11 cellular contexts compared by ENCODE assay signal in the genomic region with DNA sequence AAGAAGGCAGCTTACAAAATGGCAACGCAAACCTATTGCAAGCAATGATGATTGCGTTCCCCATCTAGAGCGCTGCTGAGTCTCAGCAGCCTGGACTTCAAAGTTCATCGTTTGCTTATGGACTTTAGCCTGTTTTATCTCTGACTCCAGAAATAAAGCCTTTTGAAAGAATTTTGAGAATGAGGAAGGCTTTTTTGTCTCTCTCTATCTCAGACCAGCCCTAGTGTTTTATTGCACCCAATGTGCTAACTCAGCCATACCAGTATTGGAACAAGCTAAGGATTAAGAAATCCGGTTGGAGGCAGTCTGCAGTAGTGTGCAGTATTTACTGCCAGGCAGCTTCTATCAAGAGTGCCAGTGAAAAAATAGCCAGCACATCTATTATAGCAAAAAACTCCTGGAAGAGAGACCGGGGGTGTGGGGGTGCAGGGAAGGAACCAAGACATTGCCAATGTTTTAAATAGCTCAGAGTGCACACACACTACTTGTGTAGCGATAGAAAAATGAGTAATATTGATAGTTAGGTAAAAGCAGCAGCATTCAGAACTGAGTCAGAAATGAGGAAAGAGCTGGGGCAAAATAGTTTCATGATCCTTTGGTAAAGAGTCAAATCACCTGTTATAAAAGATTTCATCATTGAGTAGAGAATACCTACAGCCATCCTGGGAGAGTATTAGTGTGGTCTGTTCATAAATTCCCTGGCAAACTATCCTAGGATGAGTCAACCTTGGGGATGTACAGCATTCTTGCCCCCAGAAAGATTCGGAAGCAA.
DNase-seq lines count a peak whose midpoint lies in the region; ATAC-seq and TF ChIP-seq lines count a peak whose summit lies in the region.
"Had no signal": no experiment of that assay in that cellular context is flagged by ENCODE, and none has a peak within 500 bp of the region (broad histone marks: within the 10 kb centered on the region; RNA-seq: fewer than 3 reads in every experiment).

No MANE protein-coding gene starts in this region.

- ATAC-seq in Right ventricle myocardium inferior: peak; percentile 46
- peak; percentile 68 for ATAC-seq in left ventricle myocardium superior
- ATAC-seq in upper lobe of right lung: peak; percentile 61
- ATAC-seq: Panc1 had no signal

- H3K9me3 ChIP-seq in left ventricle myocardium inferior (replicated peaks) (no peaks in the 10 kb centered on the region), upper lobe of right lung (no peaks in the 10 kb centered on the region)
- H3K9me3 ChIP-seq: neutrophil had no signal

- no peaks in the 10 kb centered on the region for H3K36me3 ChIP-seq in left ventricle myocardium inferior
- no peaks in the 10 kb centered on the region for H3K36me3 ChIP-seq in upper lobe of right lung
- H3K36me3 ChIP-seq: neutrophil had no signal

- DNase-seq in Right ventricle myocardium inferior (ENCODE audit: missing footprints) (no peak), left ventricle myocardium inferior (no peak), HuH-7 (ENCODE audit: low spot score) (peak; percentile 60), left ventricle myocardium superior (no peak), upper lobe of right lung (no peak), NCI-H2227 (lab: John Stamatoyannopoulos, UW; ENCODE audit: unreplicated experiment) (no peak), NCI-H1417 treated with DMSO at 0.1 percent for 48 hours (lab: John Stamatoyannopoulos, UW) (no peak)
- no peak for DNase-seq in stimulated activated naive CD4-positive, alpha-beta T cell treated with Interleukin-2 at 50 U/mL for 16 hours (lab: John Stamatoyannopoulos, UW)
- DNase-seq: NCI-H146 had no signal

- H3K27me3 ChIP-seq in left ventricle myocardium inferior (ENCODE audit: low read depth): no peaks in the 10 kb centered on the region
- no peaks in the 10 kb centered on the region for H3K27me3 ChIP-seq in upper lobe of right lung
- H3K27me3 ChIP-seq: neutrophil had no signal

- intact Hi-C loops in Right ventricle myocardium inferior (cut with DNase I) (no loop called here), left ventricle myocardium inferior (cut with micrococcal nuclease) (no loop called here), left ventricle myocardium superior (cut with micrococcal nuclease) (no loop called here), upper lobe of right lung (cut with DNase I) (no loop called here)

- H3K4me1 ChIP-seq in left ventricle myocardium inferior (peaks cover 6% of the 10 kb centered on the region), upper lobe of right lung (no peaks in the 10 kb centered on the region)

- TF ChIP-seq CTCF in left ventricle myocardium inferior (IDR thresholded peaks at IDR 0.05; ENCODE audit: borderline replicate concordance): no peak
- no peak for TF ChIP-seq CTCF in upper lobe of right lung (IDR thresholded peaks at IDR 0.05)

- no peak overlapping the region for H3K4me3 ChIP-seq in left ventricle myocardium inferior
- no peak overlapping the region for H3K4me3 ChIP-seq in upper lobe of right lung

- H3K27ac ChIP-seq in left ventricle myocardium inferior (replicated peaks) (no peak overlapping the region), upper lobe of right lung (no peak overlapping the region)
- H3K27ac ChIP-seq: neutrophil had no signal
